Comparison of ENCODE assay signal across 1 cellular context in genomic region chr11:65576232-65576866, GRCh38.
TF ChIP-seq lines count a peak whose summit lies in the region.

No MANE protein-coding gene starts in this region.

TF ChIP-seq in K562, 482 proteins besides CTCF, POLR2A, EP300 and RAD21 (continues in another document):
- TF ChIP-seq PHF8 (IDR thresholded peaks at IDR 0.05; ENCODE audit: borderline replicate concordance, low read length): peak; percentile 5; the same call in 1 of the 2 replicates
- TF ChIP-seq POLR2G (IDR thresholded peaks at IDR 0.05; ENCODE audit: low read depth, low read length): peak; percentile 66
- TF ChIP-seq MAZ (CRISPR knock-in tag; conservative IDR thresholded peaks at IDR 0.05 in 1 of 2, IDR thresholded peaks at IDR 0.05 in 1 of 2): peak in 1 of 2 experiments; percentile 9; a peak in 1 of 4 replicates
- peak; percentile 54 for TF ChIP-seq CHD1 (IDR thresholded peaks at IDR 0.05; ENCODE audit: low read length)
- no peak for TF ChIP-seq RUNX1 (IDR thresholded peaks at IDR 0.05; ENCODE audit: low read depth)
- no peak for TF ChIP-seq ELK1 (CRISPR knock-in tag; IDR thresholded peaks at IDR 0.05)
- no peak for TF ChIP-seq NR2C2 (CRISPR knock-in tag; IDR thresholded peaks at IDR 0.05)
- TF ChIP-seq NR2C2 (tag; IDR thresholded peaks at IDR 0.05): peak; percentile 64; the same call in 1 of the 2 replicates
- TF ChIP-seq ZNF449 (CRISPR knock-in tag; IDR thresholded peaks at IDR 0.05): no peak
- peak; percentile 6 for TF ChIP-seq SP2 (IDR thresholded peaks at IDR 0.05; ENCODE audit: extremely low read depth, low read depth, low read length, poor library complexity, severe bottlenecking)
- TF ChIP-seq HDGF (IDR thresholded peaks at IDR 0.05): no peak
- TF ChIP-seq CEBPB (tag; IDR thresholded peaks at IDR 0.05): no peak
- TF ChIP-seq PRDM10 (IDR thresholded peaks at IDR 0.05; ENCODE audit: partially characterized antibody): peak; percentile 45
- TF ChIP-seq VEZF1 (CRISPR knock-in tag; IDR thresholded peaks at IDR 0.05): peak; percentile 64
- TF ChIP-seq ZNF592 (IDR thresholded peaks at IDR 0.05): 0 out of 2 replicates have a peak, but pooled peaks have one; percentile 20
- no peak for TF ChIP-seq MITF (IDR thresholded peaks at IDR 0.05)
- TF ChIP-seq ZBTB7A (IDR thresholded peaks at IDR 0.05; ENCODE audit: borderline replicate concordance, control insufficient read depth, low read depth, low read length): peak; percentile 45
- 0 out of 2 replicates have a peak, but pooled peaks have one; percentile 19 for TF ChIP-seq USF1 (CRISPR knock-in tag; IDR thresholded peaks at IDR 0.05)
- peak; percentile 26 for TF ChIP-seq RBM22 (IDR thresholded peaks at IDR 0.05; ENCODE audit: low read depth, low read length, poor library complexity, severe bottlenecking)
- TF ChIP-seq TSC22D4 (tag; IDR thresholded peaks at IDR 0.05): no peak
- 0 out of 4 replicates have a peak, but pooled peaks of 1 of the 2 experiments have one; percentile 22 for TF ChIP-seq SIN3A (IDR thresholded peaks at IDR 0.05; ENCODE audit: borderline replicate concordance in 2 of 2, control insufficient read depth in 1 of 2, low read depth in 2 of 2, low read length in 2 of 2)
- TF ChIP-seq ZBTB40 (IDR thresholded peaks at IDR 0.05): peak; percentile 54; the same call in 1 of the 2 replicates
- no peak for TF ChIP-seq ZBTB40 (CRISPR knock-in tag; IDR thresholded peaks at IDR 0.05)
- TF ChIP-seq ETV1 (tag; conservative IDR thresholded peaks at IDR 0.05; ENCODE audit: low read depth): 0 out of 2 replicates have a peak, but pooled peaks have one; percentile 34
- no peak for TF ChIP-seq ZNF586 (CRISPR knock-in tag; conservative IDR thresholded peaks at IDR 0.05)
- no peak for TF ChIP-seq SMARCC2 (IDR thresholded peaks at IDR 0.05; ENCODE audit: low read depth)
- TF ChIP-seq BACH1 (tag; IDR thresholded peaks at IDR 0.05): no peak
- peak; percentile 28; the same call in 1 of the 2 replicates for TF ChIP-seq MAX (CRISPR knock-in tag; IDR thresholded peaks at IDR 0.05)
- TF ChIP-seq ZNF143 (CRISPR knock-in tag; IDR thresholded peaks at IDR 0.05): no peak
- no peak for TF ChIP-seq CREB1 (IDR thresholded peaks at IDR 0.05)
- no peak for TF ChIP-seq CREB1 (CRISPR knock-in tag; IDR thresholded peaks at IDR 0.05)
- 0 out of 4 replicates have a peak, but pooled peaks of 1 of the 2 experiments have one; percentile 23 for TF ChIP-seq NRF1 (conservative IDR thresholded peaks at IDR 0.05 in 1 of 2, IDR thresholded peaks at IDR 0.05 in 1 of 2)
